8 cellular contexts compared by ENCODE assay signal in genomic region chr3:184874709-184875644, GRCh38.
DNase-seq lines count a peak whose midpoint lies in the region; ATAC-seq and TF ChIP-seq lines count a peak whose summit lies in the region.

No MANE protein-coding gene starts in this region.

- H3K4me3 ChIP-seq in fibroblast of the aortic adventitia (ENCODE audit: low read depth, low read length): no peak overlapping the region

- DNase-seq in activated T-cell treated with anti-CD3 and anti-CD28 coated beads, Interleukin-2, amount 50 U/mL, for 48 hours: peak; percentile 22 to 28
- no peak for DNase-seq in activated T-cell treated with anti-CD3 and anti-CD28 coated beads for 4 hours
- peak; percentile 57 to 74 for DNase-seq in Kasumi-1 (lab: John Stamatoyannopoulos, UW)
- peak; percentile 41 for DNase-seq in fibroblast of the aortic adventitia (ENCODE audit: low read depth)
- peak; percentile 5 for DNase-seq in pulmonary artery endothelial cell (ENCODE audit: low read depth, low spot score)
- DNase-seq in dedifferentiated amniotic fluid mesenchymal stem cell (ENCODE audit: extremely low spot score): no peak
- no peak for DNase-seq in GM19240 (ENCODE audit: insufficient read length, low spot score)

- TF ChIP-seq CTCF in fibroblast of the aortic adventitia (IDR thresholded peaks at IDR 0.05; ENCODE audit: insufficient read depth, low read length): peak; percentile 58

- ATAC-seq in SK-N-SH treated with all-trans-retinoic acid at 6 μM for 48 hours: peak; percentile 84

TF ChIP-seq in SK-N-SH treated with all-trans-retinoic acid at 6 μM for 48 hours, 23 proteins besides CTCF, POLR2A, EP300 and RAD21:
- no peak for TF ChIP-seq CREB5 (CRISPR knock-in tag; IDR thresholded peaks at IDR 0.05; ENCODE audit: low read depth)
- peak; percentile 61; the same call in 1 of the 2 replicates for TF ChIP-seq ISL1 (CRISPR knock-in tag; IDR thresholded peaks at IDR 0.05)

Comparison
In these comparisons a context has a peak if more than half of its experiments do, and no peak if none do; other contexts are left out.
1. DNase-seq: peak in activated T-cell treated with anti-CD3 and anti-CD28 coated beads, Interleukin-2, amount 50 U/mL, for 48 hours (2 of 2), Kasumi-1 (2 of 2), fibroblast of the aortic adventitia (single experiment) and pulmonary artery endothelial cell (single experiment); none in activated T-cell treated with anti-CD3 and anti-CD28 coated beads for 4 hours (single experiment), dedifferentiated amniotic fluid mesenchymal stem cell (single experiment) and GM19240 (single experiment).